ENCODE assay signal across 17 cellular contexts in genomic region chr9:117815315-117815714, GRCh38.
DNase-seq lines count a peak whose midpoint lies in the region; ATAC-seq lines count a peak whose summit lies in the region.
"Had no signal": no experiment of that assay in that cellular context is flagged by ENCODE, and none has a peak within 500 bp of the region (broad histone marks: within the 10 kb centered on the region; RNA-seq: fewer than 3 reads in every experiment).

No MANE protein-coding gene starts in this region.

- H2AK5ac ChIP-seq in trophoblast cell (ENCODE audit: low read length) (no peak overlapping the region), mesendoderm (ENCODE audit: low read length) (no peak overlapping the region)

- peak; percentile 83 for ATAC-seq in GM18861 (IDR thresholded peaks at IDR 0.05; ENCODE audit: unreplicated experiment)
- peak; percentile 84 for ATAC-seq in GM21717 (IDR thresholded peaks at IDR 0.05; ENCODE audit: unreplicated experiment)
- peak; percentile 90 for ATAC-seq in HG03442 (IDR thresholded peaks at IDR 0.05; ENCODE audit: unreplicated experiment)
- peak; percentile 37 to 76 for ATAC-seq in naive thymus-derived CD8-positive, alpha-beta T cell
- ATAC-seq in GM21447 (IDR thresholded peaks at IDR 0.05; ENCODE audit: unreplicated experiment), result no peak
- ATAC-seq: HCT116, left colon had no signal

- H3K14ac ChIP-seq in trophoblast cell (ENCODE audit: low read length), result no peak overlapping the region

- H2BK5ac ChIP-seq in trophoblast cell (ENCODE audit: low read depth, low read length, poor library complexity), result no peak overlapping the region
- no peak overlapping the region for H2BK5ac ChIP-seq in mesendoderm (ENCODE audit: low read length)

- H2BK12ac ChIP-seq in trophoblast cell (ENCODE audit: low read length), result no peak overlapping the region

- no peak overlapping the region for H3K4me2 ChIP-seq in trophoblast cell (ENCODE audit: low read length)
- H3K4me2 ChIP-seq in mesendoderm (ENCODE audit: low read length), result no peak overlapping the region

- H3K27me3 Mint-ChIP-seq in naive thymus-derived CD8-positive, alpha-beta T cell, result peaks cover 7 to 42% (median 22%) of the 10 kb centered on the region in 5 donors

- WGBS in trophoblast cell (ENCODE audit: extremely low coverage, insufficient coverage, insufficient read length), result no CpG with 5 or more reads among the region's 5 CpGs
- WGBS in mesendoderm (ENCODE audit: extremely low coverage, insufficient coverage, low lambda C conversion rate), result no CpG with 5 or more reads among the region's 5 CpGs

- no peaks in the 10 kb centered on the region for H3K79me2 ChIP-seq in trophoblast cell (ENCODE audit: control insufficient read depth, insufficient read depth, low read length, poor library complexity)
- H3K79me2 ChIP-seq in mesendoderm (ENCODE audit: control insufficient read depth, insufficient read depth, low read length), result no peaks in the 10 kb centered on the region

- peaks cover 0 to 4% (median 0%) of the 10 kb centered on the region in 9 donors for H3K9me3 Mint-ChIP-seq in naive thymus-derived CD8-positive, alpha-beta T cell

- POLR2A ChIA-PET in naive thymus-derived CD8-positive, alpha-beta T cell (lab: Charles Lee), result no interaction called here

- peaks cover 6 to 17% (median 13%) of the 10 kb centered on the region in 4 donors for H3K4me1 Mint-ChIP-seq in naive thymus-derived CD8-positive, alpha-beta T cell

- H4K12ac ChIP-seq in trophoblast cell (ENCODE audit: low read depth, low read length), result no peak overlapping the region

- H2BK120ac ChIP-seq in trophoblast cell (ENCODE audit: insufficient read depth, low read length, poor library complexity) (no peak overlapping the region), mesendoderm (ENCODE audit: low read depth, low read length) (no peak overlapping the region)

- H3K9me3 ChIP-seq in trophoblast cell (ENCODE audit: insufficient read depth, low read depth, low read length), result no peaks in the 10 kb centered on the region
- H3K9me3 ChIP-seq: BE2C had no signal

- H3K27ac Mint-ChIP-seq in naive thymus-derived CD8-positive, alpha-beta T cell, result peak overlapping the region in 1 of 10 donors; percentile 1

- H3K4ac ChIP-seq in trophoblast cell (ENCODE audit: low read depth, low read length), result no peak overlapping the region
- no peak overlapping the region for H3K4ac ChIP-seq in mesendoderm (ENCODE audit: low read depth, low read length)

- no peak overlapping the region for H3K4me3 ChIP-seq in trophoblast cell (ENCODE audit: low read depth, low read length)
- H3K4me3 ChIP-seq in mesendoderm (ENCODE audit: low read length), result no peak overlapping the region

- H3K4me3 Mint-ChIP-seq in naive thymus-derived CD8-positive, alpha-beta T cell, result no peak overlapping the region

- H4K8ac ChIP-seq in trophoblast cell (ENCODE audit: low read depth, low read length), result no peak overlapping the region
- no peak overlapping the region for H4K8ac ChIP-seq in mesendoderm (ENCODE audit: low read depth, low read length)

- no peaks in the 10 kb centered on the region for H3K36me3 Mint-ChIP-seq in naive thymus-derived CD8-positive, alpha-beta T cell

- H3K9ac ChIP-seq in trophoblast cell (ENCODE audit: low read length), result no peak overlapping the region
- H3K9ac ChIP-seq in mesendoderm (ENCODE audit: low read length), result no peak overlapping the region

- no peak overlapping the region for H4K91ac ChIP-seq in trophoblast cell (ENCODE audit: low read depth, low read length)

- no peak overlapping the region for H3K56ac ChIP-seq in mesendoderm (ENCODE audit: low read length)

- no peak overlapping the region for H2AFZ ChIP-seq in trophoblast cell (ENCODE audit: insufficient read depth, low read length, poor library complexity)

- H3K4me1 ChIP-seq in trophoblast cell (ENCODE audit: control insufficient read depth in 1 of 2, insufficient read depth in 2 of 2, low read length in 2 of 2) (no peaks in the 10 kb centered on the region), mesendoderm (ENCODE audit: control insufficient read depth, low read depth, low read length) (no peaks in the 10 kb centered on the region)
- H3K4me1 ChIP-seq: BE2C had no signal

- H2BK15ac ChIP-seq in mesendoderm (replicated peaks; ENCODE audit: low read depth), result no peak overlapping the region

- H3K79me1 ChIP-seq in trophoblast cell (ENCODE audit: low read length) (peaks cover 2% of the 10 kb centered on the region), mesendoderm (ENCODE audit: low read length) (no peaks in the 10 kb centered on the region)

- no peak overlapping the region for H3K23ac ChIP-seq in trophoblast cell (ENCODE audit: low read length)
- H3K23ac ChIP-seq in mesendoderm (ENCODE audit: low read length), result no peak overlapping the region

- H3K27me3 ChIP-seq in trophoblast cell (ENCODE audit: insufficient read depth, low read length), result no peaks in the 10 kb centered on the region
- no peaks in the 10 kb centered on the region for H3K27me3 ChIP-seq in mesendoderm (ENCODE audit: insufficient read depth, low read length, poor library complexity)

- H3K27ac ChIP-seq in trophoblast cell (ENCODE audit: low read depth, low read length), result no peak overlapping the region
- H3K27ac ChIP-seq in mesendoderm (ENCODE audit: low read depth, low read length), result no peak overlapping the region
- H3K27ac ChIP-seq: HL-60 had no signal

- H3K36me3 ChIP-seq in trophoblast cell (ENCODE audit: control insufficient read depth in 1 of 2, insufficient read depth in 2 of 2, low read length in 2 of 2) (peaks cover 0 to 2% of the 10 kb centered on the region in 2 experiments), mesendoderm (ENCODE audit: control insufficient read depth, insufficient read depth, low read length) (no peaks in the 10 kb centered on the region)
- H3K36me3 ChIP-seq: BE2C had no signal

- H4K5ac ChIP-seq in mesendoderm (ENCODE audit: low read length), result no peak overlapping the region

- H3K18ac ChIP-seq in trophoblast cell (ENCODE audit: low read length) (no peak overlapping the region), mesendoderm (ENCODE audit: low read length) (no peak overlapping the region)

- peak in 2 of 10 donors; percentile 20 to 29 for DNase-seq in naive thymus-derived CD8-positive, alpha-beta T cell
- no peak for DNase-seq in trophoblast cell
- DNase-seq in mesendoderm, result no peak
- no peak for DNase-seq in stimulated activated CD8-positive, alpha-beta memory T cell treated with anti-CD3 and anti-CD28 coated beads, Interleukin-4, amount 100 ng/mL, for 48 hours
- DNase-seq: activated naive CD4-positive, alpha-beta T cell treated with anti-CD3 and anti-CD28 coated beads, Interleukin-2, amount 50 U/mL, for 16 hours; BE2C; cerebellar nuclear complex; left colon; NCI-H2029; NCI-H774; stimulated activated naive CD4-positive, alpha-beta T cell had no signal
